1 cellular context compared by ENCODE assay signal in the genomic region with DNA sequence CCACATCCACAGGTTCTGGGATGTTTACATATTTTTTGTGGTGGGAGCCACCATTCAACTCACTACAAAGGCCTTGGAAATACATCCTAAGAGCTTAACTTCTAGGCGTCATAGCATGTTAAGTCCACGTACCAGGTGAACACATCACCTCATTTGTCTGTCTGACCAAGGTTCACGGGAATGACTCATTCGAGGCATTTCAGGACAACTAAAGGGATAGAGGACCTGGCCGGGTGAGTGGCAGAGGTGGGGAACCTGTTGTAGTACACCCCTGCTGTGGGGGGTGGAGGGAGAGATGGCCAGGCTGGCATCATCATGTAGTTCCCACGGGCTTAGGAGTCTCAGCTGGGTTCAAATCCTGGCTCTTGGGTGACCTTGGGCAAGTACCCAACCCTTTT.
TF ChIP-seq lines count a peak whose summit lies in the region.

No MANE protein-coding gene starts in this region.

TF ChIP-seq in A549, 52 proteins besides CTCF, POLR2A, EP300 and RAD21:
- TF ChIP-seq FOSL2 (IDR thresholded peaks at IDR 0.05) (no peak), FOSL2 (CRISPR knock-in tag; IDR thresholded peaks at IDR 0.05) (peak; percentile 47; the same call in 1 of the 2 replicates), HDAC2 (IDR thresholded peaks at IDR 0.05) (no peak)
